ENCODE assay signal across 1 cellular context in the genomic region with DNA sequence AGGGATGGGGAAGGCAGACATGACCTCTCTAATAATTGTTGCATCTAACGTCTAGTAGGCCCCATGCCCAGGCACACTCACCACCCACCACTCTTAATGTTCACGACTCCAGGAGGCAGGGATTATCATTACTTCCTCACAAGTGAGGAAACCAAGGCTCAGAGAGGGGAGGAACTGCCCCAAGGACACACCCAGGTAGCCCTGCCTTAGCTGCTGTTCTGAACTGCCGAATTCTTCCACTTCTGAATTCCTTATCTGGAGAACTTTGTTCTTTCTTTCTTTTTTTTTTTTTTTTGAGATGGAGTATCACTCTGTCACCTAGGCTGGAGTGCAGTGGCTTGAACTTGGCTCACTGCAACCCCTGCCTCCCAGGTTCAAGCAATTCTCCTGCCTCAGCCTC.
TF ChIP-seq lines count a peak whose summit lies in the region.

No MANE protein-coding gene starts in this region.

TF ChIP-seq in HepG2, 621 proteins besides CTCF, POLR2A, EP300 and RAD21 (continued from another document):
- no peak for TF ChIP-seq MYNN (CRISPR knock-in tag; IDR thresholded peaks at IDR 0.05; ENCODE audit: low read depth)
TF ChIP-seq in HepG2: peak in this region for 0.
